Comparison of ENCODE assay signal across 19 cellular contexts in the genomic region with DNA sequence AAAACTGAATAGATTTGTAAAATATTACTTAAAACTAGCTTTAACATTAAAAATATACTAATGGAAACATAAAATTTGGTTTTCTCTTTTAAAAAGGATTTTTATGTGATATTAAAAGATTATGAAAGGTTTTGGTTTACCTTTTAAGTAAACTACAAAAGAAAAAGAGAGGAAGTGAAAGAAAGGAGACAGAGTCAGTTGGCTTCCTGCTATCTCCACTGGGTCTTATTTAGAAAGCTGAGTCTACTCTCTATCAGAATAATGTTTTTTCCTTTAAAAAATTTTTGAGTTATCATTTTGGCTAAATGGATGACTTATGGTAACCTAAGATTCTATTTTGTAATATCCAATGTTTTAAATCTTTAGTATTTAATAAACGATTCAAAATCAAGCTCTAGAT. TPM values are rescaled to one million over a fixed set of nuclear protein-coding genes. Genes with fewer than 3 reads are reported as not detected.
A peak's percentile ranks its signal among the peaks of the same experiment; 100 is the strongest.
DNase-seq lines count a peak whose midpoint lies in the region; ATAC-seq, FAIRE-seq and TF ChIP-seq lines count a peak whose summit lies in the region.
"Had no signal": no experiment of that assay in that cellular context is flagged by ENCODE, and none has a peak within 500 bp of the region (broad histone marks: within the 10 kb centered on the region; RNA-seq: fewer than 3 reads in every experiment).

No MANE protein-coding gene starts in this region.

- FAIRE-seq in pancreas (lab: Jason Lieb, UNC), result peak; percentile 87
- FAIRE-seq: GM18507 had no signal

- H3K36me3 ChIP-seq in SU-DHL-6 (ENCODE audit: low read length) (0 out of 2 replicates have a peak, but pooled peaks cover 6% of the 10 kb centered on the region), pancreas (no peaks in the 10 kb centered on the region)
- H3K36me3 ChIP-seq: BLaER1, Peyer's patch had no signal

- H3K4me3 ChIP-seq in SU-DHL-6 (ENCODE audit: insufficient read depth, low read length, poor library complexity, severe bottlenecking) (peak overlapping the region; percentile 30), pancreas (no peak overlapping the region)
- H3K4me3 ChIP-seq: BLaER1, Peyer's patch had no signal

- no peak for TF ChIP-seq CTCF in SU-DHL-6 (IDR thresholded peaks at IDR 0.05; ENCODE audit: insufficient read depth, low read length, poor library complexity, severe bottlenecking)
- TF ChIP-seq CTCF in pancreas (IDR thresholded peaks at IDR 0.05), result no peak
- no peak for TF ChIP-seq CTCF in GM13976 (IDR thresholded peaks at IDR 0.05; ENCODE audit: borderline replicate concordance, control extremely low read depth, extremely low read depth, insufficient read depth, missing control alignments)

- no peak overlapping the region for H3K4me3 Mint-ChIP-seq in stimulated activated memory B cell treated with anti-CD40 and anti-IgM and Interleukin-4, amounts not matched to agents 10 μg/mL and 1 μg/mL and 100 μg/mL, for 72 hours
- H3K4me3 Mint-ChIP-seq: T-helper 1 cell treated with Interleukin-12 subunit alpha and Interleukin-12 subunit beta and Interleukin-4 antibody, amounts not matched to agents 30 μg/mL and 1 μg/mL, for 36 hours had no signal

- 71 to 83% methylated on average over 1 of the region's 1 CpG for WGBS in pancreas, 2 donors

- no peaks in the 10 kb centered on the region for H3K4me1 ChIP-seq in pancreas
- H3K4me1 ChIP-seq: Peyer's patch had no signal

- peak overlapping the region; percentile 51 for H3K4me2 ChIP-seq in SU-DHL-6 (ENCODE audit: low read depth, low read length, poor library complexity, severe bottlenecking)
- H3K4me2 ChIP-seq: BLaER1 had no signal

- H3K27me3 Mint-ChIP-seq in stimulated activated memory B cell treated with anti-CD40 and anti-IgM and Interleukin-4, amounts not matched to agents 10 μg/mL and 1 μg/mL and 100 μg/mL, for 72 hours, result no peaks in the 10 kb centered on the region

- H3K27ac Mint-ChIP-seq in stimulated activated memory B cell treated with anti-CD40 and anti-IgM and Interleukin-4, amounts not matched to agents 10 μg/mL and 1 μg/mL and 100 μg/mL, for 72 hours, result no peak overlapping the region
- H3K27ac Mint-ChIP-seq: T-helper 1 cell treated with Interleukin-12 subunit alpha and Interleukin-12 subunit beta and Interleukin-4 antibody, amounts not matched to agents 30 μg/mL and 1 μg/mL, for 36 hours had no signal

- H3K9me2 ChIP-seq in SU-DHL-6 (replicated peaks; ENCODE audit: insufficient read depth, low read length), result no peaks in the 10 kb centered on the region

- in situ Hi-C loops in GM13976 (cut with MboI; ENCODE audit: low sequenced_read_pairs, unreplicated experiment), result no loop called here

- H2AFZ ChIP-seq in SU-DHL-6 (ENCODE audit: low read depth, low read length, severe bottlenecking), result peak overlapping the region; percentile 84

- peak; percentile 66 for ATAC-seq in GM18868 (IDR thresholded peaks at IDR 0.05; ENCODE audit: unreplicated experiment)
- ATAC-seq in GM21786 (IDR thresholded peaks at IDR 0.05; ENCODE audit: unreplicated experiment), result peak; percentile 66
- no peak for ATAC-seq in pancreas
- ATAC-seq in stimulated activated memory B cell treated with anti-CD40 and anti-IgM and Interleukin-4, amounts not matched to agents 10 μg/mL and 1 μg/mL and 100 μg/mL, for 72 hours, result no peak
- ATAC-seq: SK-N-SH treated with all-trans-retinoic acid at 6 μM for 48 hours had no signal

- H3K9me3 ChIP-seq in SU-DHL-6 (ENCODE audit: insufficient read depth, low read length) (no peaks in the 10 kb centered on the region; the same call in 1 of the 2 replicates), pancreas (no peaks in the 10 kb centered on the region)
- H3K9me3 ChIP-seq: BLaER1, Peyer's patch had no signal

- H3K79me2 ChIP-seq in SU-DHL-6 (ENCODE audit: insufficient read depth, low read length), result no peaks in the 10 kb centered on the region

- DNase-seq in pancreas, result no peak
- no peak for DNase-seq in DMS153 treated with DMSO at 0.1 percent for 48 hours (lab: John Stamatoyannopoulos, UW; ENCODE audit: unreplicated experiment)
- no peak for DNase-seq in GM13976 (ENCODE audit: low spot score)
- DNase-seq: DMS 273 treated with DMSO at 0.1 percent for 48 hours, HCEC 1CT, NCI-H1105, NCI-H187 treated with DMSO at 0.1 percent for 48 hours, NCI-H446, Peyer's patch, Right ventricle myocardium superior had no signal

- H3K9me3 Mint-ChIP-seq in stimulated activated memory B cell treated with anti-CD40 and anti-IgM and Interleukin-4, amounts not matched to agents 10 μg/mL and 1 μg/mL and 100 μg/mL, for 72 hours, result no peaks in the 10 kb centered on the region

- H3K4me1 Mint-ChIP-seq in stimulated activated memory B cell treated with anti-CD40 and anti-IgM and Interleukin-4, amounts not matched to agents 10 μg/mL and 1 μg/mL and 100 μg/mL, for 72 hours, result no peaks in the 10 kb centered on the region

- no peaks in the 10 kb centered on the region for H4K20me1 ChIP-seq in SU-DHL-6 (ENCODE audit: low read depth, low read length)
- H4K20me1 ChIP-seq: BLaER1 had no signal

- no peaks in the 10 kb centered on the region for H3K36me3 Mint-ChIP-seq in stimulated activated memory B cell treated with anti-CD40 and anti-IgM and Interleukin-4, amounts not matched to agents 10 μg/mL and 1 μg/mL and 100 μg/mL, for 72 hours

- intact Hi-C loops in pancreas (cut with DNase I), result no loop called here

- no peaks in the 10 kb centered on the region for H3F3A ChIP-seq in SU-DHL-6 (ENCODE audit: insufficient read depth)

- H3K27me3 ChIP-seq in SU-DHL-6 (ENCODE audit: low read length) (no peaks in the 10 kb centered on the region), pancreas (no peaks in the 10 kb centered on the region)
- H3K27me3 ChIP-seq: BLaER1, Peyer's patch had no signal

- H3K27ac ChIP-seq in SU-DHL-6 (ENCODE audit: low read depth, low read length), result peak overlapping the region; percentile 55
- H3K27ac ChIP-seq in pancreas, result no peak overlapping the region
- H3K27ac ChIP-seq: BLaER1, HL-60, Peyer's patch had no signal

- H3K9ac ChIP-seq in SU-DHL-6 (ENCODE audit: low read length), result no peak overlapping the region
- H3K9ac ChIP-seq: BLaER1 had no signal

RNA-seq across cellular contexts. Expression of gene ATP8A1, which starts 21.6 kb away (rescaled TPM):
- total RNA-seq in pancreas, result 10 to 100 TPM in 4 of 6 donors, 1 to 10 TPM in 2; 8.2 to 15.3 (median 11.1) TPM
- polyA plus RNA-seq in pancreas, result 10 to 100 TPM in 1 of 2 donors, 1 to 10 TPM in 1; 4.8 to 11.2 TPM

Comparison
In these comparisons a context has a peak if more than half of its experiments do, and no peak if none do; other contexts are left out.
1. ATAC-seq: peak in GM18868 (single experiment) and GM21786 (single experiment); none in pancreas (0 of 4) and stimulated activated memory B cell treated with anti-CD40 and anti-IgM and Interleukin-4, amounts not matched to agents 10 μg/mL and 1 μg/mL and 100 μg/mL, for 72 hours (single experiment).